ENCODE assay signal across 1 cellular context in the genomic region with DNA sequence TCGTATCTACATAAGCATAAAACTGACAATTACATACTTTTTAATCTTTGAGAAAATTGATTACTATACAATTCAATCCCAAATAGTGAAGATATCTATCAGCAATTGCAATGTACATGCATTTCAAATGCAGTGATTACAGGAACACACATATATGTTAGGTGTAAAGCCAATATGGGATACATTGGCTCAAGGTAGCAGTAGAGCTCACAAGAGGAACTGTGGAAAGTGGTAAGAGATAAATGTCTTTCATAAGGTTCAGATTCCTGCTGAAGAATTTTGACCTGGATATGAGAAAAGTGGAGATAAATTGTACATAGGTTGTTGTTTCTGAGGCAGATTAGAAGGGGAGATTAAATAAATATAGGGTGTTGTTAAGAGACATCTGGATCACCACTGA.
TF ChIP-seq lines count a peak whose summit lies in the region.

No MANE protein-coding gene starts in this region.

TF ChIP-seq in SK-N-SH, 30 proteins besides CTCF, POLR2A, EP300 and RAD21:
- TF ChIP-seq SIN3A (IDR thresholded peaks at IDR 0.05; ENCODE audit: borderline replicate concordance, low read depth, low read length) (no peak), RFX5 (IDR thresholded peaks at IDR 0.05; ENCODE audit: low read length) (no peak), MEF2A (IDR thresholded peaks at IDR 0.05; ENCODE audit: borderline replicate concordance, low read depth) (no peak), NRF1 (IDR thresholded peaks at IDR 0.05; ENCODE audit: low read depth, low read length) (no peak)
